ENCODE assay signal across 7 cellular contexts in the genomic region with DNA sequence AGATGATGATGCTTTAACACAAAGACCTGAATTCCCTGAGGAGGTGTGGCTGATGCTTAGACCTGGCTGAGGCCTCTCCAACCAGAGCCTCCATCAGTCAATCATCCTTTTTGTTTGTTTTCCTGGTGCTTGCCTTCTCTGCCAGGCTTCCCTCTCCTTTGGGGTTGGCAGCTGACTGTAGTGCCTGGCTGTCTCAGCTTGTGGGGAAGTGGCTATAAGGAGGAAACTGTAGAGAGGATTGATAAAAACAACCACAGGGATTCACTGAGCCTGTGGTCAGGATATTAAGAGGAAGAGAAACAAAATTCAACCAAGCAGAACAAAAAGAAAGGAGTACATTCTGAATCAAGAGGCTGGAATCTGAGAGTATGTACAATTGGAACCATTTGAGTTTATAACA. TPM values are rescaled to one million over a fixed set of nuclear protein-coding genes. Genes with fewer than 3 reads are reported as not detected.
"Had no signal": no experiment of that assay in that cellular context is flagged by ENCODE, and none has a peak within 500 bp of the region (broad histone marks: within the 10 kb centered on the region; RNA-seq: fewer than 3 reads in every experiment).

No MANE protein-coding gene starts in this region.

RNA-seq across cellular contexts. Expression of a gene that starts 27.1 kb away (rescaled TPM):
- total RNA-seq: HT-29, LHCN-M2, MCF 10A, OCI-LY7, PC-9, RPMI7951, SJSA1 had no signal

RNA-seq across cellular contexts. Expression of a gene that starts 54.3 kb away (rescaled TPM):
- total RNA-seq: HT-29, LHCN-M2, MCF 10A, OCI-LY7, PC-9, RPMI7951, SJSA1 had no signal
